17 cellular contexts compared by ENCODE assay signal in the genomic region with DNA sequence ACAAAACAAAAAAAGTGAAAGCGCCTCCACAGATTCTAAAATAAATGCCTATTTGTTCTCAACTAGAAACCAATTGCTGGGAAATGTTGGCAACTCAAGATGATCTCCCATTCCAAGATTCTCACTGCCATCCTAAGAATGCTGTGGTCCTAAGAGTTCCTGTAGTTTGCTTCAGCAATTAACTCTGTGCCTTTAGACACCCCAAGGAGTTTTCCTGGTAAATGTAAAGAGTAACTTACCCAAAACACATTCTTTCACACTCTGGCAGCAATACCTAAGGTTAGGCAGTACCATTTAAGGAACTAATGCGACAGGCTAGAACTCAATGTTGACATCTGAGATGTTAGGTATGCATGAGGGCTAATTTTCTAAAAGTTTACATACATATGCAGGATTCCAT. TPM values are rescaled to one million over a fixed set of nuclear protein-coding genes. Genes with fewer than 3 reads are reported as not detected.
DNase-seq lines count a peak whose midpoint lies in the region; ATAC-seq and TF ChIP-seq lines count a peak whose summit lies in the region.
"Had no signal": no experiment of that assay in that cellular context is flagged by ENCODE, and none has a peak within 500 bp of the region (broad histone marks: within the 10 kb centered on the region; RNA-seq: fewer than 3 reads in every experiment).

No MANE protein-coding gene starts in this region.

- TF ChIP-seq CTCF in breast epithelium (IDR thresholded peaks at IDR 0.05) (no peak), MCF 10A (IDR thresholded peaks at IDR 0.05; ENCODE audit: unreplicated experiment) (no peak), WTC11 (IDR thresholded peaks at IDR 0.05) (no peak), GM10266 (IDR thresholded peaks at IDR 0.05; ENCODE audit: control insufficient read depth, insufficient read depth, low read depth, missing control alignments) (no peak)

- H3K27ac Mint-ChIP-seq in MCF 10A (ENCODE audit: low read depth, unreplicated experiment) (no peak overlapping the region), WTC11 (peak overlapping the region; percentile 1; the same call in 1 of the 2 replicates)
- H3K27ac Mint-ChIP-seq: CD4-positive, CD25-positive, alpha-beta regulatory T cell had no signal

- H3K36me3 Mint-ChIP-seq in MCF 10A (ENCODE audit: insufficient read depth, unreplicated experiment) (no peaks in the 10 kb centered on the region), WTC11 (peaks cover 2% of the 10 kb centered on the region; the same call in 1 of the 2 replicates)
- H3K36me3 Mint-ChIP-seq: CD4-positive, CD25-positive, alpha-beta regulatory T cell had no signal

- no peak for TF ChIP-seq POLR2A in breast epithelium (IDR thresholded peaks at IDR 0.05)

- CTCF ChIA-PET in MCF 10A (lab: Yijun Ruan, JAX), result interaction anchor here (2.3 kb wide), 1 partner anchor 38 kb away, joined by 11 read pairs; no protein-coding TSS in a partner anchor
- CTCF ChIA-PET in WTC11 (lab: Charles Lee), result no interaction called here

- intact Hi-C loops in breast epithelium (cut with DNase I; ENCODE audit: low total_unique reads) (no loop called here), MCF 10A (cut with micrococcal nuclease) (no loop called here)

- no peaks in the 10 kb centered on the region for H3K9me3 ChIP-seq in breast epithelium
- H3K9me3 ChIP-seq: HAP-1, Peyer's patch had no signal

- H3K27me3 ChIP-seq in breast epithelium, result no peaks in the 10 kb centered on the region
- H3K27me3 ChIP-seq: Peyer's patch had no signal

- POLR2A ChIA-PET in MCF 10A (lab: Yijun Ruan, JAX) (interaction anchor here (1.3 to 1.5 kb wide), 2 partner anchors 8 to 59 kb away, joined by 3 to 4 read pairs; partner anchors contain the start of gene TANK), WTC11 (lab: Charles Lee) (no interaction called here)

- H3K27me3 Mint-ChIP-seq in MCF 10A (ENCODE audit: insufficient read depth, unreplicated experiment) (no peaks in the 10 kb centered on the region), WTC11 (ENCODE audit: low read depth) (no peaks in the 10 kb centered on the region)
- H3K27me3 Mint-ChIP-seq: CD4-positive, CD25-positive, alpha-beta regulatory T cell had no signal

- DNase-seq in breast epithelium (ENCODE audit: low spot score in 2 of 2) (no peak), MCF 10A (ENCODE audit: unreplicated experiment) (no peak), WTC11 (ENCODE audit: low spot score) (no peak), fibroblast of gingiva (ENCODE audit: low read depth) (peak; percentile 55), NCI-H82 (lab: John Stamatoyannopoulos, UW) (no peak), NCI-H2107 (lab: John Stamatoyannopoulos, UW) (no peak), GM10266 (ENCODE audit: extremely low spot score) (no peak)
- DNase-seq: 8988T; CD4-positive, CD25-positive, alpha-beta regulatory T cell; GF-D8; NCI-H1048; NCI-H446 treated with DMSO at 0.1 percent for 48 hours; NCI-H748 treated with DMSO at 0.1 percent for 48 hours; Peyer's patch; SHP77 had no signal

- H3K27ac ChIP-seq in breast epithelium, result peak overlapping the region; percentile 53 to 77
- H3K27ac ChIP-seq: Peyer's patch had no signal

- no TSS peak for BruUV-seq in MCF 10A (replicated peaks; lab: Mats Ljungman, UMichigan)

- peaks cover 0 to 4% of the 10 kb centered on the region in 2 donors for H3K4me1 ChIP-seq in breast epithelium
- H3K4me1 ChIP-seq: HAP-1, Peyer's patch had no signal

- H3K4me3 ChIP-seq in breast epithelium, result no peak overlapping the region
- H3K4me3 ChIP-seq: HAP-1, Peyer's patch had no signal

- H3K36me3 ChIP-seq in breast epithelium, result no peaks in the 10 kb centered on the region
- H3K36me3 ChIP-seq: HAP-1, Peyer's patch had no signal

- ATAC-seq in WTC11, result peak; percentile 20; the same call in 1 of the 2 replicates
- ATAC-seq in GM18868 (IDR thresholded peaks at IDR 0.05; ENCODE audit: unreplicated experiment), result no peak

- H3K4me1 Mint-ChIP-seq in MCF 10A (ENCODE audit: insufficient read depth, unreplicated experiment) (peaks cover 34% of the 10 kb centered on the region), WTC11 (peaks cover 9% of the 10 kb centered on the region)

- H3K9me3 Mint-ChIP-seq in MCF 10A (ENCODE audit: unreplicated experiment) (no peaks in the 10 kb centered on the region), WTC11 (peaks cover 10% of the 10 kb centered on the region)

- no peak overlapping the region for H3K4me3 Mint-ChIP-seq in MCF 10A (ENCODE audit: unreplicated experiment)
- H3K4me3 Mint-ChIP-seq in WTC11, result no peak overlapping the region
- H3K4me3 Mint-ChIP-seq: CD4-positive, CD25-positive, alpha-beta regulatory T cell had no signal

TF ChIP-seq in WTC11, 78 proteins besides CTCF, POLR2A, EP300 and RAD21 (continues in another document):
- TF ChIP-seq CBFB (CRISPR knock-in tag; IDR thresholded peaks at IDR 0.05; ENCODE audit: low read depth) (no peak), ZNF423 (CRISPR knock-in tag; IDR thresholded peaks at IDR 0.05) (no peak), RORB (CRISPR knock-in tag; IDR thresholded peaks at IDR 0.05) (no peak), JAZF1 (CRISPR knock-in tag; IDR thresholded peaks at IDR 0.05) (no peak), ZBTB21 (CRISPR knock-in tag; IDR thresholded peaks at IDR 0.05; ENCODE audit: borderline replicate concordance) (no peak), CREM (CRISPR knock-in tag; IDR thresholded peaks at IDR 0.05) (no peak), ZNF425 (CRISPR knock-in tag; conservative IDR thresholded peaks at IDR 0.05) (no peak)
- TF ChIP-seq, protein P1, sequence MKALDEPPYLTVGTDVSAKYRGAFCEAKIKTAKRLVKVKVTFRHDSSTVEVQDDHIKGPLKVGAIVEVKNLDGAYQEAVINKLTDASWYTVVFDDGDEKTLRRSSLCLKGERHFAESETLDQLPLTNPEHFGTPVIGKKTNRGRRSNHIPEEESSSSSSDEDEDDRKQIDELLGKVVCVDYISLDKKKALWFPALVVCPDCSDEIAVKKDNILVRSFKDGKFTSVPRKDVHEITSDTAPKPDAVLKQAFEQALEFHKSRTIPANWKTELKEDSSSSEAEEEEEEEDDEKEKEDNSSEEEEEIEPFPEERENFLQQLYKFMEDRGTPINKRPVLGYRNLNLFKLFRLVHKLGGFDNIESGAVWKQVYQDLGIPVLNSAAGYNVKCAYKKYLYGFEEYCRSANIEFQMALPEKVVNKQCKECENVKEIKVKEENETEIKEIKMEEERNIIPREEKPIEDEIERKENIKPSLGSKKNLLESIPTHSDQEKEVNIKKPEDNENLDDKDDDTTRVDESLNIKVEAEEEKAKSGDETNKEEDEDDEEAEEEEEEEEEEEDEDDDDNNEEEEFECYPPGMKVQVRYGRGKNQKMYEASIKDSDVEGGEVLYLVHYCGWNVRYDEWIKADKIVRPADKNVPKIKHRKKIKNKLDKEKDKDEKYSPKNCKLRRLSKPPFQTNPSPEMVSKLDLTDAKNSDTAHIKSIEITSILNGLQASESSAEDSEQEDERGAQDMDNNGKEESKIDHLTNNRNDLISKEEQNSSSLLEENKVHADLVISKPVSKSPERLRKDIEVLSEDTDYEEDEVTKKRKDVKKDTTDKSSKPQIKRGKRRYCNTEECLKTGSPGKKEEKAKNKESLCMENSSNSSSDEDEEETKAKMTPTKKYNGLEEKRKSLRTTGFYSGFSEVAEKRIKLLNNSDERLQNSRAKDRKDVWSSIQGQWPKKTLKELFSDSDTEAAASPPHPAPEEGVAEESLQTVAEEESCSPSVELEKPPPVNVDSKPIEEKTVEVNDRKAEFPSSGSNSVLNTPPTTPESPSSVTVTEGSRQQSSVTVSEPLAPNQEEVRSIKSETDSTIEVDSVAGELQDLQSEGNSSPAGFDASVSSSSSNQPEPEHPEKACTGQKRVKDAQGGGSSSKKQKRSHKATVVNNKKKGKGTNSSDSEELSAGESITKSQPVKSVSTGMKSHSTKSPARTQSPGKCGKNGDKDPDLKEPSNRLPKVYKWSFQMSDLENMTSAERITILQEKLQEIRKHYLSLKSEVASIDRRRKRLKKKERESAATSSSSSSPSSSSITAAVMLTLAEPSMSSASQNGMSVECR (CRISPR knock-in tag; IDR thresholded peaks at IDR 0.05; ENCODE audit: borderline replicate concordance), result no peak
- TF ChIP-seq, protein P2, sequence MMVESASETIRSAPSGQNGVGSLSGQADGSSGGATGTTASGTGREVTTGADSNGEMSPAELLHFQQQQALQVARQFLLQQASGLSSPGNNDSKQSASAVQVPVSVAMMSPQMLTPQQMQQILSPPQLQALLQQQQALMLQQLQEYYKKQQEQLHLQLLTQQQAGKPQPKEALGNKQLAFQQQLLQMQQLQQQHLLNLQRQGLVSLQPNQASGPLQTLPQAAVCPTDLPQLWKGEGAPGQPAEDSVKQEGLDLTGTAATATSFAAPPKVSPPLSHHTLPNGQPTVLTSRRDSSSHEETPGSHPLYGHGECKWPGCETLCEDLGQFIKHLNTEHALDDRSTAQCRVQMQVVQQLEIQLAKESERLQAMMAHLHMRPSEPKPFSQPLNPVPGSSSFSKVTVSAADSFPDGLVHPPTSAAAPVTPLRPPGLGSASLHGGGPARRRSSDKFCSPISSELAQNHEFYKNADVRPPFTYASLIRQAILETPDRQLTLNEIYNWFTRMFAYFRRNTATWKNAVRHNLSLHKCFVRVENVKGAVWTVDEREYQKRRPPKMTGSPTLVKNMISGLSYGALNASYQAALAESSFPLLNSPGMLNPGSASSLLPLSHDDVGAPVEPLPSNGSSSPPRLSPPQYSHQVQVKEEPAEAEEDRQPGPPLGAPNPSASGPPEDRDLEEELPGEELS (CRISPR knock-in tag; IDR thresholded peaks at IDR 0.05), result no peak
- TF ChIP-seq, protein P3, sequence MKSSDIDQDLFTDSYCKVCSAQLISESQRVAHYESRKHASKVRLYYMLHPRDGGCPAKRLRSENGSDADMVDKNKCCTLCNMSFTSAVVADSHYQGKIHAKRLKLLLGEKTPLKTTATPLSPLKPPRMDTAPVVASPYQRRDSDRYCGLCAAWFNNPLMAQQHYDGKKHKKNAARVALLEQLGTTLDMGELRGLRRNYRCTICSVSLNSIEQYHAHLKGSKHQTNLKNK (CRISPR knock-in tag; IDR thresholded peaks at IDR 0.05), result no peak

RNA-seq across cellular contexts. Expression of gene TANK, which starts 58.8 kb away (rescaled TPM):
- total RNA-seq in breast epithelium, result 100 to 1,000 TPM; 128 to 242 (median 166) TPM
- 62.0 and 79.6 TPM in 2 replicates for total RNA-seq in MCF 10A (2022)
- 16.7 to 24.5 TPM (median 22.3 TPM) in 3 replicates for total RNA-seq in WTC11 (2021)
